Comparison of ENCODE assay signal across 25 cellular contexts in the genomic region with DNA sequence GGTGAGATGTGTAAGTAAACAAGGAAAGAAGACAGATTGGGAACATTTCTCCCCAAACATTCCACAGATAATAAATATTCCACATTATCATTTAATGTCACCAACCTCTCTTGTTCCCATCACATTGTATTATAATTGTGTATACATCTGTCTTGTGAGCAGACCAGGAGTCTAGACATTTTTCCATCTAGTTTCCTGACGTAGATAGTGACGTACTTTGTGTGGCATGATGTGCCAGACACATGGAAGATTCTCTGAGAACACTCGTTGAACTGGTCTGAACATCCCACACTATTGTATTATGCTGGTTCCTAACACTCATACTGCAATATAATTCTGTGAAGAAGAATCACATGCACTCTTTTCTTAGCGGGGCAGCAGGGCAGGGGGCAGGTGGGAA.
"Had no signal": no experiment of that assay in that cellular context is flagged by ENCODE, and none has a peak within 500 bp of the region (broad histone marks: within the 10 kb centered on the region; RNA-seq: fewer than 3 reads in every experiment).

No MANE protein-coding gene starts in this region.

- H3K36me3 Mint-ChIP-seq: activated naive CD4-positive, alpha-beta T cell treated with anti-CD3 and anti-CD28 coated beads, Interleukin-2, amount 50 U/mL, for 72 hours; brain had no signal

- H3K27ac ChIP-seq: cardiac muscle cell, Peyer's patch, RWPE1, SJSA1 had no signal

- ATAC-seq: activated CD4-positive, CD25-positive, alpha-beta regulatory T cell treated with anti-CD3 and anti-CD28 coated beads, Interleukin-2, amount 50 U/mL, for 24 hours; activated naive CD4-positive, alpha-beta T cell treated with anti-CD3 and anti-CD28 coated beads, Interleukin-2, amount 50 U/mL, for 72 hours; activated naive CD8-positive, alpha-beta T cell treated with anti-CD3 and anti-CD28 coated beads, Interleukin-2, amount 50 U/mL, for 24 hours; activated T-cell treated with anti-CD3 and anti-CD28 coated beads, Interleukin-2, amount 50 U/mL, for 4 hours; SK-N-SH treated with all-trans-retinoic acid at 6 μM for 48 hours had no signal

- H3K27me3 Mint-ChIP-seq: activated naive CD8-positive, alpha-beta T cell treated with anti-CD3 and anti-CD28 coated beads, Interleukin-2, amount 50 U/mL, for 24 hours; brain had no signal

- FAIRE-seq: astrocyte had no signal

- H3K36me3 ChIP-seq: cardiac muscle cell, Peyer's patch, SJSA1 had no signal

- H3K27ac Mint-ChIP-seq: activated naive CD4-positive, alpha-beta T cell treated with anti-CD3 and anti-CD28 coated beads, Interleukin-2, amount 50 U/mL, for 72 hours; activated naive CD8-positive, alpha-beta T cell treated with anti-CD3 and anti-CD28 coated beads, Interleukin-2, amount 50 U/mL, for 24 hours; T-helper 1 cell treated with Interleukin-12 subunit alpha and Interleukin-12 subunit beta and Interleukin-4 antibody, amounts not matched to agents 30 μg/mL and 1 μg/mL, for 36 hours had no signal

- DNase-seq: activated CD4-positive, alpha-beta T cell treated with anti-CD3 and anti-CD28 coated beads for 4 hours; activated CD4-positive, alpha-beta T cell treated with anti-CD3 and anti-CD28 coated beads, Interleukin-2, amount 50 U/mL, for 4 hours; activated CD8-positive, alpha-beta memory T cell treated with anti-CD3 and anti-CD28 coated beads for 24 hours; activated naive CD4-positive, alpha-beta T cell treated with Interleukin-2 at 50 U/mL for 16 hours; activated naive CD8-positive, alpha-beta T cell treated with anti-CD3 and anti-CD28 coated beads, Interleukin-2, amount 50 U/mL, for 24 hours; activated T-cell treated with anti-CD3 and anti-CD28 coated beads, Interleukin-2, amount 50 U/mL, for 4 hours; amygdala; KBM-7; NCI-H1048; NCI-H146; NCI-H187 treated with DMSO at 0.1 percent for 48 hours; NCI-H2081 treated with DMSO at 0.1 percent for 48 hours; NCI-H510A treated with DMSO at 0.1 percent for 48 hours; NCI-H69; Peyer's patch; Right ventricle myocardium superior had no signal

- H3K4me3 ChIP-seq: cardiac muscle cell, Peyer's patch, SJSA1 had no signal

- H3K9me3 ChIP-seq: Peyer's patch, SJSA1 had no signal

- H3K27me3 ChIP-seq: cardiac muscle cell, Peyer's patch, SJSA1 had no signal

- H3K9me3 Mint-ChIP-seq: activated naive CD4-positive, alpha-beta T cell treated with anti-CD3 and anti-CD28 coated beads, Interleukin-2, amount 50 U/mL, for 72 hours; activated naive CD8-positive, alpha-beta T cell treated with anti-CD3 and anti-CD28 coated beads, Interleukin-2, amount 50 U/mL, for 24 hours; activated T-cell treated with anti-CD3 and anti-CD28 coated beads, Interleukin-2, amount 50 U/mL, for 4 hours; brain; T-helper 1 cell treated with Interleukin-12 subunit alpha and Interleukin-12 subunit beta and Interleukin-4 antibody, amounts not matched to agents 30 μg/mL and 1 μg/mL, for 36 hours had no signal

- H3K4me3 Mint-ChIP-seq: activated naive CD8-positive, alpha-beta T cell treated with anti-CD3 and anti-CD28 coated beads, Interleukin-2, amount 50 U/mL, for 24 hours; activated T-cell treated with anti-CD3 and anti-CD28 coated beads, Interleukin-2, amount 50 U/mL, for 4 hours; brain; T-helper 1 cell treated with Interleukin-12 subunit alpha and Interleukin-12 subunit beta and Interleukin-4 antibody, amounts not matched to agents 30 μg/mL and 1 μg/mL, for 36 hours had no signal
